Comparison of ENCODE assay signal across 8 cellular contexts in the genomic region with DNA sequence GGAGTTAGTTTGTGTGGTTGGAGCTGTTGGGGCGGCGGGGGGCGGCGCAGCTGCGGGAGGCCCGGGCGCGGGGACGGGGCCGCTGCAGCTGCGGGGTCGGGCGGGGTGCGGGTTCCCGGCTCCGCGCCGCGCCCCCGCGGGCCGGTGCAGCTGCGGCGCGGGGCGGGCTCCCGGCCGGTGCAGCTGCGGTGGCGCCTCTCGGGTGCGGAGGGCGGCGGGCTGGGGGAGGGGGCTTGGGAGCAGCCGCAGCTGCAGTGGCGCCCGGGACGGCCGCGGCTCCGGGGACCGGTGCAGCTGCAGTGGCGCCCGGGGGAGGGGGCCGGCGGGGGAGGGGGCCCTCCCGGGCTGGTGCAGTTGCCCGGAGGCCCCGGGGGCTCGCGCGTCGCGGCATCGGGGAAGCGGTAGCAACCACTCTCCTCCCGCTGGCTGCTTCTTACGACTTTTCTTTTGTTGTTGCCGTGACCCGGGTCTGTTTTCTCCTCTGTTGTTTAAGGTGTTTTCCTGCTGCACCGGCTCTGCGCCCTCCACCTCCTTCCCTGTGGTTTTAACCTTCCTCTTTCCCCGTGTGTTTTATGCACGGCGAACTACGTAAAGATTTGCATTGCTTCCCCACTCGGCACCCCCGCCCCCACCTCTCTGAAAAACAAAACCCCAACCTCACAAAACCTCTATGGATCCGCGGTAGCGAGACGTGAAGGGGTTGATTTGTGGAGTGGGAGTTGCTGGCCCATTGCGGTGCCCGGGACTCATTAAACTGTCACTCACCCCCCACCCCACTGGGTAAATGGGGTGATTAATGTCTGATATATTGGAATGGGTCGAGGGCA. TPM values are rescaled to one million over a fixed set of nuclear protein-coding genes. Genes with fewer than 3 reads are reported as not detected.
DNase-seq lines count a peak whose midpoint lies in the region; ATAC-seq and TF ChIP-seq lines count a peak whose summit lies in the region.

No MANE protein-coding gene starts in this region.

- H3K4me1 ChIP-seq in right atrium auricular region: peaks cover 0 to 31% of the 10 kb centered on the region in 2 donors

- H3K27ac ChIP-seq in AG04450 (ENCODE audit: low read depth, low read length) (peak overlapping the region; percentile 23), right atrium auricular region (peak overlapping the region; percentile 74 to 85)

- H3K9me3 Mint-ChIP-seq in activated naive CD4-positive, alpha-beta T cell treated with anti-CD3 and anti-CD28 coated beads, Interleukin-2, amount 50 U/mL, for 72 hours: no peaks in the 10 kb centered on the region

- POLR2A ChIA-PET in AG04450 (lab: Yijun Ruan, JAX): interaction anchor here (0.7 kb wide), 1 partner anchor 18 kb away, joined by 3 read pairs; no protein-coding TSS in a partner anchor

- H3K27ac Mint-ChIP-seq in activated naive CD4-positive, alpha-beta T cell treated with anti-CD3 and anti-CD28 coated beads, Interleukin-2, amount 50 U/mL, for 72 hours: peak overlapping the region; percentile 75 to 92

- peaks cover 5% of the 10 kb centered on the region for H3K36me3 ChIP-seq in right atrium auricular region

- DNase-seq in AG04450 (ENCODE audit: low read depth, low spot score) (no peak), GM20000 (ENCODE audit: low spot score) (peak; percentile 66), RPMI8226 (peak; percentile 63), right atrium auricular region (ENCODE audit: low spot score) (no peak), retina (peak; percentile 60)
- peak in 1 of 2 donors; percentile 16 for DNase-seq in activated naive CD4-positive, alpha-beta T cell treated with anti-CD3 and anti-CD28 coated beads, Interleukin-2, amount 50 U/mL, for 72 hours (ENCODE audit: low spot score in 2 of 2)

- TF ChIP-seq CTCF in AG04450 (IDR thresholded peaks at IDR 0.05; ENCODE audit: low read depth, low read length) (no peak), GM20000 (IDR thresholded peaks at IDR 0.05; ENCODE audit: extremely low read depth, missing control alignments) (no peak), right atrium auricular region (IDR thresholded peaks at IDR 0.05) (no peak)

- H3K4me3 ChIP-seq in AG04450 (ENCODE audit: low read depth, low read length) (peak overlapping the region; percentile 77), right atrium auricular region (peak overlapping the region; percentile 68 to 93)

- H3K27me3 ChIP-seq in AG04450 (ENCODE audit: control insufficient read depth, insufficient read depth, low read length): no peaks in the 10 kb centered on the region
- no peaks in the 10 kb centered on the region for H3K27me3 ChIP-seq in right atrium auricular region

- CTCF ChIA-PET in AG04450 (lab: Charles Lee): interaction anchor here (0.6 kb wide), 1 partner anchor 144 kb away, joined by 3 read pairs; no protein-coding TSS in a partner anchor

- no peak for ATAC-seq in activated naive CD4-positive, alpha-beta T cell treated with anti-CD3 and anti-CD28 coated beads, Interleukin-2, amount 50 U/mL, for 72 hours
- ATAC-seq in HG02870 (IDR thresholded peaks at IDR 0.05; ENCODE audit: unreplicated experiment): no peak
- no peak for ATAC-seq in GM18502 (IDR thresholded peaks at IDR 0.05; ENCODE audit: poor library complexity, unreplicated experiment)

- H3K9me3 ChIP-seq in AG04450 (ENCODE audit: control insufficient read depth, insufficient read depth, low read length) (peaks cover 3% of the 10 kb centered on the region; the same call in 1 of the 2 replicates), right atrium auricular region (no peaks in the 10 kb centered on the region)

- peaks cover 0 to 6% of the 10 kb centered on the region in 2 donors for H3K36me3 Mint-ChIP-seq in activated naive CD4-positive, alpha-beta T cell treated with anti-CD3 and anti-CD28 coated beads, Interleukin-2, amount 50 U/mL, for 72 hours

RNA-seq across cellular contexts. Expression of a gene that starts 1.7 kb away (rescaled TPM):
- 11.0 and 12.7 TPM in 2 replicates for polyA plus RNA-seq in AG04450 (2011; rRNA removed)
- 15.1 and 16.2 TPM in 2 replicates for polyA minus RNA-seq in AG04450 (2011; rRNA and poly(A)+ RNA removed)
- 10 to 100 TPM in 1 of 2 donors, 1 to 10 TPM in 1; 5.2 to 17.4 TPM for total RNA-seq in activated naive CD4-positive, alpha-beta T cell treated with anti-CD3 and anti-CD28 coated beads, Interleukin-2, amount 50 U/mL, for 72 hours
- 10 to 100 TPM; 14.9 to 19.7 TPM for total RNA-seq in right atrium auricular region

Comparison
In these comparisons a context has a peak if more than half of its experiments do, and no peak if none do; other contexts are left out.
1. DNase-seq: peak in GM20000 (single experiment), RPMI8226 (single experiment) and retina (single experiment); none in AG04450 (single experiment) and right atrium auricular region (single experiment).